2 cellular contexts compared by ENCODE assay signal in genomic region chr17:64500923-64501765, GRCh38.
A peak's percentile ranks its signal among the peaks of the same experiment; 100 is the strongest.
TF ChIP-seq lines count a peak whose summit lies in the region.

No MANE protein-coding gene starts in this region.

TF ChIP-seq in SK-N-SH, 30 proteins besides CTCF, POLR2A, EP300 and RAD21:
- TF ChIP-seq, protein P1, sequence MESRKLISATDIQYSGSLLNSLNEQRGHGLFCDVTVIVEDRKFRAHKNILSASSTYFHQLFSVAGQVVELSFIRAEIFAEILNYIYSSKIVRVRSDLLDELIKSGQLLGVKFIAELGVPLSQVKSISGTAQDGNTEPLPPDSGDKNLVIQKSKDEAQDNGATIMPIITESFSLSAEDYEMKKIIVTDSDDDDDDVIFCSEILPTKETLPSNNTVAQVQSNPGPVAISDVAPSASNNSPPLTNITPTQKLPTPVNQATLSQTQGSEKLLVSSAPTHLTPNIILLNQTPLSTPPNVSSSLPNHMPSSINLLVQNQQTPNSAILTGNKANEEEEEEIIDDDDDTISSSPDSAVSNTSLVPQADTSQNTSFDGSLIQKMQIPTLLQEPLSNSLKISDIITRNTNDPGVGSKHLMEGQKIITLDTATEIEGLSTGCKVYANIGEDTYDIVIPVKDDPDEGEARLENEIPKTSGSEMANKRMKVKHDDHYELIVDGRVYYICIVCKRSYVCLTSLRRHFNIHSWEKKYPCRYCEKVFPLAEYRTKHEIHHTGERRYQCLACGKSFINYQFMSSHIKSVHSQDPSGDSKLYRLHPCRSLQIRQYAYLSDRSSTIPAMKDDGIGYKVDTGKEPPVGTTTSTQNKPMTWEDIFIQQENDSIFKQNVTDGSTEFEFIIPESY (IDR thresholded peaks at IDR 0.05; ENCODE audit: borderline replicate concordance, low read depth) = no peak
- TF ChIP-seq, protein P2, sequence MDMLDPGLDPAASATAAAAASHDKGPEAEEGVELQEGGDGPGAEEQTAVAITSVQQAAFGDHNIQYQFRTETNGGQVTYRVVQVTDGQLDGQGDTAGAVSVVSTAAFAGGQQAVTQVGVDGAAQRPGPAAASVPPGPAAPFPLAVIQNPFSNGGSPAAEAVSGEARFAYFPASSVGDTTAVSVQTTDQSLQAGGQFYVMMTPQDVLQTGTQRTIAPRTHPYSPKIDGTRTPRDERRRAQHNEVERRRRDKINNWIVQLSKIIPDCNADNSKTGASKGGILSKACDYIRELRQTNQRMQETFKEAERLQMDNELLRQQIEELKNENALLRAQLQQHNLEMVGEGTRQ (IDR thresholded peaks at IDR 0.05; ENCODE audit: borderline replicate concordance, low read depth, low read length) = no peak
- TF ChIP-seq YY1 (IDR thresholded peaks at IDR 0.05; ENCODE audit: low read depth) (no peak), POLR2AphosphoS5 (IDR thresholded peaks at IDR 0.05; ENCODE audit: low read depth, low read length) (peak; percentile 18; the same call in 1 of the 2 replicates)

TF ChIP-seq in endothelial cell of umbilical vein, 7 proteins besides CTCF, POLR2A, EP300 and RAD21:
- TF ChIP-seq MYC (IDR thresholded peaks at IDR 0.05; ENCODE audit: low read depth, low read length) (no peak), FOS (IDR thresholded peaks at IDR 0.05; ENCODE audit: borderline replicate concordance, insufficient read depth, low read length) (no peak), EZH2 (IDR thresholded peaks at IDR 0.05; ENCODE audit: borderline replicate concordance, low read depth, low read length, severe bottlenecking) (no peak), JUN (IDR thresholded peaks at IDR 0.05; ENCODE audit: borderline replicate concordance, insufficient read depth, insufficient read length, low read depth) (no peak), POLR2AphosphoS5 (IDR thresholded peaks at IDR 0.05; ENCODE audit: insufficient read depth, low read depth, low read length) (no peak)
- TF ChIP-seq, protein P3, sequence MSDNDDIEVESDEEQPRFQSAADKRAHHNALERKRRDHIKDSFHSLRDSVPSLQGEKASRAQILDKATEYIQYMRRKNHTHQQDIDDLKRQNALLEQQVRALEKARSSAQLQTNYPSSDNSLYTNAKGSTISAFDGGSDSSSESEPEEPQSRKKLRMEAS (IDR thresholded peaks at IDR 0.05; ENCODE audit: insufficient read depth, insufficient read length) = no peak
